In the genomic region with DNA sequence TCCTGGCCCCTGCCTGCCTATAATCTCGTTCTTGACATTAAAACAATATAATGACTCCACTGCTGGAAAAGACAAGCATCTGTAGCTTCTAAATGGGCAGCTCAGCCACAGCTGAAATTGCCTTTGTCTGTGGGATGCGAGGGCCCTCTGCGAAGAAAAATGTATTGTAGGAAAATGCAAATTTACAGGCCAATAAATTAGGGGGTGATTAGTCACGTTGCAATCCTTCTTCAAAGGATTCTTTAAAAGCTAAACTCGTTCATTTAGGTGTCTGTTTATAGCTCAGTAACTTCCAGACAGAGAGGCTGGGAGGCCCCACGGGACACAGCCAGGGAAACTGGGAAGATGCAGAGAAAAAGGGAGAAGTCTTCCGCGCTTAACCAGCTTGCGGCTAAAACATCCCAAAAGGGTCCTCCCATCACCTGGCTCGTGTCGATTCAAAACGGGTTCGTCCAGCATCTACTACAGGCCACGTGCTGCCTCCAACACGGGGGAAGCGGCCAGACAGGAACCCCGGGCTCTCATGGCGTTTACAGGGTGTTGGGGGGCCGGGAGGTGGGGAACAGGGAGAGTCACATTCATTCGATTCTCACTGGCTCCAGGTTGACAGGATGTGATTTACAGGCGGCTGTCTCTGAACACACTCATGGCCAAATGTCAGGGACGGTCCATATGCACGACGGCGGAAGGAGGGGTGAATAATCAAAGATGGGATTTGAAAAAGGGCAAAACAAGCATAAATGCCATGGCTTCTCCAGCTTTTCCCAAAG, we compare ENCODE assay signal across 26 cellular contexts.
DNase-seq lines count a peak whose midpoint lies in the region; ATAC-seq and TF ChIP-seq lines count a peak whose summit lies in the region.
"Had no signal": no experiment of that assay in that cellular context is flagged by ENCODE, and none has a peak within 500 bp of the region (broad histone marks: within the 10 kb centered on the region; RNA-seq: fewer than 3 reads in every experiment).

No MANE protein-coding gene starts in this region.

- no peaks in the 10 kb centered on the region for H3K9me3 Mint-ChIP-seq in GM23338
- no peaks in the 10 kb centered on the region for H3K9me3 Mint-ChIP-seq in neural crest cell
- H3K9me3 Mint-ChIP-seq in chondrocyte (ENCODE audit: low read depth): no peaks in the 10 kb centered on the region
- H3K9me3 Mint-ChIP-seq: activated CD8-positive, alpha-beta T cell treated with anti-CD3 and anti-CD28 coated beads for 36 hours; activated naive CD8-positive, alpha-beta T cell treated with anti-CD3 and anti-CD28 coated beads for 36 hours; T-cell had no signal

- peak overlapping the region; percentile 35 for H3K4me3 ChIP-seq in GM23338
- H3K4me3 ChIP-seq: left lung, psoas muscle, SJCRH30, transverse colon had no signal

- peak overlapping the region; percentile 62; the same call in 1 of the 2 replicates for H3K4me2 ChIP-seq in GM23338

- H3K27ac Mint-ChIP-seq in GM23338: peak overlapping the region; percentile 41; the same call in 1 of the 2 replicates
- H3K27ac Mint-ChIP-seq in neural crest cell (ENCODE audit: unreplicated experiment): peak overlapping the region; percentile 73
- H3K27ac Mint-ChIP-seq in chondrocyte (ENCODE audit: unreplicated experiment): no peak overlapping the region
- H3K27ac Mint-ChIP-seq: activated CD8-positive, alpha-beta T cell treated with anti-CD3 and anti-CD28 coated beads for 36 hours; activated naive CD8-positive, alpha-beta T cell treated with anti-CD3 and anti-CD28 coated beads for 36 hours; T-cell had no signal

- H3K36me3 ChIP-seq in GM23338 (ENCODE audit: insufficient read depth): no peaks in the 10 kb centered on the region
- H3K36me3 ChIP-seq: BE2C, left lung, neutrophil, SJCRH30, transverse colon had no signal

- TF ChIP-seq CTCF in GM23338 (conservative IDR thresholded peaks at IDR 0.05; ENCODE audit: low read depth in 2 of 2) (no peak), neural crest cell (conservative IDR thresholded peaks at IDR 0.05) (no peak), chondrocyte (IDR thresholded peaks at IDR 0.05) (no peak)

- no peaks in the 10 kb centered on the region for H3K36me3 Mint-ChIP-seq in GM23338 (ENCODE audit: low read depth)
- no peaks in the 10 kb centered on the region for H3K36me3 Mint-ChIP-seq in neural crest cell (ENCODE audit: low read depth)
- no peaks in the 10 kb centered on the region for H3K36me3 Mint-ChIP-seq in chondrocyte (ENCODE audit: low read depth)
- H3K36me3 Mint-ChIP-seq: activated naive CD8-positive, alpha-beta T cell treated with anti-CD3 and anti-CD28 coated beads for 36 hours; T-cell had no signal

- peak; percentile 25 for ATAC-seq in GM23338
- no peak for ATAC-seq in GM18909 (IDR thresholded peaks at IDR 0.05; ENCODE audit: poor library complexity, unreplicated experiment)
- no peak for ATAC-seq in HG03442 (IDR thresholded peaks at IDR 0.05; ENCODE audit: unreplicated experiment)
- ATAC-seq: activated CD8-positive, alpha-beta T cell treated with anti-CD3 and anti-CD28 coated beads for 36 hours; left lung; Panc1; psoas muscle; T-cell had no signal

- H3F3A ChIP-seq in GM23338 (replicated peaks; ENCODE audit: low read depth): peaks cover 8% of the 10 kb centered on the region; the same call in 1 of the 2 replicates

- H2AFZ ChIP-seq in GM23338: peak overlapping the region; percentile 82

- H4K20me1 ChIP-seq in GM23338 (replicated peaks; ENCODE audit: insufficient read depth): no peaks in the 10 kb centered on the region

- H3K4me1 ChIP-seq in GM23338 (ENCODE audit: insufficient read depth): peaks cover 22% of the 10 kb centered on the region
- H3K4me1 ChIP-seq: left lung, psoas muscle, SJCRH30 had no signal

- no peaks in the 10 kb centered on the region for H3K9me2 ChIP-seq in GM23338 (ENCODE audit: insufficient read depth)

- DNase-seq in GM23338 (ENCODE audit: low spot score) (peak; percentile 47), NCI-H69 (lab: John Stamatoyannopoulos, UW) (peak; percentile 60), foreskin melanocyte (peak; percentile 10), neural crest cell (ENCODE audit: low read depth, low spot score) (no peak), hippocampal formation (lab: John Stamatoyannopoulos, UW) (no peak), chondrocyte (ENCODE audit: low spot score) (no peak)
- DNase-seq: activated CD4-positive, CD25-positive, alpha-beta regulatory T cell treated with anti-CD3 and anti-CD28 coated beads, Interleukin-2, amount 50 U/mL, for 72 hours; activated naive CD8-positive, alpha-beta T cell treated with anti-CD3 and anti-CD28 coated beads for 36 hours; Caco-2; DND-41; head of caudate nucleus; left lung; MM.1S; NCI-H1436; NCI-H510A; psoas muscle; SJCRH30; T-cell; transverse colon had no signal

- H3K4me3 Mint-ChIP-seq in GM23338: peak overlapping the region; percentile 51
- no peak overlapping the region for H3K4me3 Mint-ChIP-seq in neural crest cell
- no peak overlapping the region for H3K4me3 Mint-ChIP-seq in chondrocyte (ENCODE audit: unreplicated experiment)
- H3K4me3 Mint-ChIP-seq: activated CD8-positive, alpha-beta T cell treated with anti-CD3 and anti-CD28 coated beads for 36 hours; activated naive CD8-positive, alpha-beta T cell treated with anti-CD3 and anti-CD28 coated beads for 36 hours; T-cell had no signal

- H3K27me3 Mint-ChIP-seq in GM23338 (ENCODE audit: insufficient read depth, low read depth, poor library complexity) (peaks cover 18% of the 10 kb centered on the region), neural crest cell (ENCODE audit: low read depth) (peaks cover 2% of the 10 kb centered on the region), chondrocyte (ENCODE audit: low read depth) (peaks cover 35% of the 10 kb centered on the region)

- H3K27me3 ChIP-seq in GM23338 (ENCODE audit: insufficient read depth): no peaks in the 10 kb centered on the region
- H3K27me3 ChIP-seq: BE2C had no signal

- no peaks in the 10 kb centered on the region for H3K79me2 ChIP-seq in GM23338 (replicated peaks; ENCODE audit: insufficient read depth)

- H3K27ac ChIP-seq in GM23338 (ENCODE audit: low read depth): no peak overlapping the region
- H3K27ac ChIP-seq: epithelial cell of prostate, left lung, neutrophil, psoas muscle, SJCRH30, transverse colon had no signal

- H3K4me1 Mint-ChIP-seq in GM23338 (peaks cover 33% of the 10 kb centered on the region), neural crest cell (peaks cover 19% of the 10 kb centered on the region), chondrocyte (ENCODE audit: low read depth) (no peaks in the 10 kb centered on the region)

TF ChIP-seq in GM23338, 12 proteins besides CTCF, POLR2A, EP300 and RAD21:
- TF ChIP-seq STAT1 (IDR thresholded peaks at IDR 0.05; ENCODE audit: unreplicated experiment) (no peak), ZNF331 (CRISPR knock-in tag; IDR thresholded peaks at IDR 0.05; ENCODE audit: low read depth) (no peak), POLR2AphosphoS5 (IDR thresholded peaks at IDR 0.05; ENCODE audit: low read depth) (no peak)

Comparison
In these comparisons a context has a peak if more than half of its experiments do, and no peak if none do; other contexts are left out.
1. DNase-seq: peak in GM23338 (single experiment), NCI-H69 (single experiment) and foreskin melanocyte (single experiment); none in neural crest cell (single experiment), hippocampal formation (0 of 2) and chondrocyte (single experiment).